ENCODE assay signal across 12 cellular contexts in genomic region chr6:33785766-33786165, GRCh38. TPM values are rescaled to one million over a fixed set of nuclear protein-coding genes. Genes with fewer than 3 reads are reported as not detected.
DNase-seq lines count a peak whose midpoint lies in the region; ATAC-seq and TF ChIP-seq lines count a peak whose summit lies in the region.
"Had no signal": no experiment of that assay in that cellular context is flagged by ENCODE, and none has a peak within 500 bp of the region (broad histone marks: within the 10 kb centered on the region; RNA-seq: fewer than 3 reads in every experiment).

No MANE protein-coding gene starts in this region.

- WGBS in esophagus muscularis mucosa: 55% methylated on average over 3 of the region's 3 CpGs
- WGBS in ovary, 3 donors: 42 to 44% (median 42%) methylated on average over 3 of the region's 3 CpGs

- no peak for TF ChIP-seq POLR2A in esophagus muscularis mucosa (IDR thresholded peaks at IDR 0.05; ENCODE audit: low read depth)
- TF ChIP-seq POLR2A in gastrocnemius medialis (IDR thresholded peaks at IDR 0.05): no peak
- TF ChIP-seq POLR2A in ovary (IDR thresholded peaks at IDR 0.05): no peak

- POLR2A ChIA-PET in activated CD4-positive, alpha-beta T cell treated with anti-CD3 and anti-CD28 coated beads for 36 hours (lab: Charles Lee): interaction anchor here (1.4 kb wide), 1 partner anchor 9 kb away, joined by 3 read pairs; no protein-coding TSS in a partner anchor

- in situ Hi-C loops in gastrocnemius medialis (cut with MboI; ENCODE audit: low sequenced_read_pairs in 4 of 4): no loop called here

- H3K9ac ChIP-seq in OCI-LY1 (ENCODE audit: low read length): peak overlapping the region; percentile 35; the same call in 1 of the 2 replicates

- H3K4me3 Mint-ChIP-seq in activated CD4-positive, alpha-beta T cell treated with anti-CD3 and anti-CD28 coated beads for 36 hours: no peak overlapping the region

- H3K27ac Mint-ChIP-seq in activated CD4-positive, alpha-beta T cell treated with anti-CD3 and anti-CD28 coated beads for 36 hours: peak overlapping the region; percentile 44

- H3K4me1 ChIP-seq in OCI-LY1 (ENCODE audit: insufficient read depth, low read length, severe bottlenecking) (peaks cover 30% of the 10 kb centered on the region), esophagus muscularis mucosa (peaks cover 57 to 69% (median 59%) of the 10 kb centered on the region in 4 donors), gastrocnemius medialis (peaks cover 40 to 43% of the 10 kb centered on the region in 2 donors), ovary (ENCODE audit: insufficient read depth) (peaks cover 22% of the 10 kb centered on the region)

- H3K27ac ChIP-seq in OCI-LY1 (ENCODE audit: low read depth, low read length, poor library complexity, severe bottlenecking) (no peak overlapping the region), esophagus muscularis mucosa (replicated peaks in 1 of 4) (peak overlapping the region; percentile 100), gastrocnemius medialis (peak overlapping the region; percentile 94 to 97 (median 94)), ovary (no peak overlapping the region)

- H4K20me1 ChIP-seq in OCI-LY1 (ENCODE audit: insufficient read depth, low read length): no peaks in the 10 kb centered on the region

- no peak overlapping the region for H2AFZ ChIP-seq in OCI-LY1 (ENCODE audit: low read length)

- H3K4me1 Mint-ChIP-seq in activated CD4-positive, alpha-beta T cell treated with anti-CD3 and anti-CD28 coated beads for 36 hours: peaks cover 47% of the 10 kb centered on the region

- H3K9me3 ChIP-seq in OCI-LY1 (ENCODE audit: low read length) (no peaks in the 10 kb centered on the region), esophagus muscularis mucosa (no peaks in the 10 kb centered on the region), gastrocnemius medialis (no peaks in the 10 kb centered on the region), ovary (no peaks in the 10 kb centered on the region)
- H3K9me3 ChIP-seq: transverse colon had no signal

- no peaks in the 10 kb centered on the region for H3K9me3 Mint-ChIP-seq in activated CD4-positive, alpha-beta T cell treated with anti-CD3 and anti-CD28 coated beads for 36 hours (ENCODE audit: low read depth)

- CTCF ChIA-PET in activated CD4-positive, alpha-beta T cell treated with anti-CD3 and anti-CD28 coated beads for 36 hours (lab: Charles Lee): interaction anchor here (0.6 to 3.8 kb wide), 5 partner anchors 9 to 378 kb away, joined by 3 to 22 read pairs (median 3); no protein-coding TSS in a partner anchor

- H3K36me3 ChIP-seq in OCI-LY1 (ENCODE audit: insufficient read depth, low read length): peaks cover 43% of the 10 kb centered on the region
- H3K36me3 ChIP-seq in esophagus muscularis mucosa: peaks cover 26 to 46% (median 43%) of the 10 kb centered on the region in 4 donors
- peaks cover 0 to 42% of the 10 kb centered on the region in 2 donors for H3K36me3 ChIP-seq in gastrocnemius medialis
- H3K36me3 ChIP-seq in ovary: no peaks in the 10 kb centered on the region

- H3K9me2 ChIP-seq in OCI-LY1 (ENCODE audit: low read depth, low read length): no peaks in the 10 kb centered on the region

- TF ChIP-seq EP300 in esophagus muscularis mucosa (IDR thresholded peaks at IDR 0.05) (no peak), ovary (IDR thresholded peaks at IDR 0.05) (no peak)

- TF ChIP-seq CTCF in OCI-LY1 (IDR thresholded peaks at IDR 0.05; ENCODE audit: low read length) (no peak), esophagus muscularis mucosa (IDR thresholded peaks at IDR 0.05) (no peak), gastrocnemius medialis (IDR thresholded peaks at IDR 0.05 in 4 of 5, conservative IDR thresholded peaks at IDR 0.05 in 1 of 5) (no peak), ovary (IDR thresholded peaks at IDR 0.05) (no peak)

- peaks cover 43% of the 10 kb centered on the region for H3K36me3 Mint-ChIP-seq in activated CD4-positive, alpha-beta T cell treated with anti-CD3 and anti-CD28 coated beads for 36 hours (ENCODE audit: low read depth)

- ATAC-seq in activated CD4-positive, alpha-beta T cell treated with anti-CD3 and anti-CD28 coated beads for 36 hours: no peak
- ATAC-seq in gastrocnemius medialis: no peak
- no peak for ATAC-seq in GM21447 (IDR thresholded peaks at IDR 0.05; ENCODE audit: unreplicated experiment)

- peak overlapping the region; percentile 89; the same call in 1 of the 2 replicates for H3K4me2 ChIP-seq in OCI-LY1 (ENCODE audit: low read length)

- no peak overlapping the region for H3K4me3 ChIP-seq in OCI-LY1 (ENCODE audit: low read depth, low read length, poor library complexity, severe bottlenecking)
- no peak overlapping the region for H3K4me3 ChIP-seq in esophagus muscularis mucosa
- H3K4me3 ChIP-seq in gastrocnemius medialis: no peak overlapping the region
- no peak overlapping the region for H3K4me3 ChIP-seq in ovary
- H3K4me3 ChIP-seq: transverse colon had no signal

- H3K79me2 ChIP-seq in OCI-LY1 (ENCODE audit: insufficient read depth, low read length): no peaks in the 10 kb centered on the region

- H3K27me3 Mint-ChIP-seq in activated CD4-positive, alpha-beta T cell treated with anti-CD3 and anti-CD28 coated beads for 36 hours: no peaks in the 10 kb centered on the region

- H3K27me3 ChIP-seq in OCI-LY1 (ENCODE audit: insufficient read depth, low read length) (no peaks in the 10 kb centered on the region), esophagus muscularis mucosa (no peaks in the 10 kb centered on the region), gastrocnemius medialis (no peaks in the 10 kb centered on the region), ovary (no peaks in the 10 kb centered on the region)
- H3K27me3 ChIP-seq: transverse colon had no signal

- no peaks in the 10 kb centered on the region for H3F3A ChIP-seq in OCI-LY1 (ENCODE audit: insufficient read depth, low read length)

- DNase-seq in activated CD4-positive, alpha-beta T cell treated with anti-CD3 and anti-CD28 coated beads for 36 hours: no peak
- no peak for DNase-seq in activated CD4-positive, alpha-beta T cell treated with anti-CD3 and anti-CD28 coated beads, Interleukin-2, amount 50 U/mL, for 1 hour
- no peak for DNase-seq in esophagus muscularis mucosa (ENCODE audit: extremely low spot score)
- DNase-seq in gastrocnemius medialis: no peak
- DNase-seq in ovary: no peak
- no peak for DNase-seq in SHP77 treated with DMSO at 0.1 percent for 48 hours (lab: John Stamatoyannopoulos, UW)
- DNase-seq: activated CD8-positive, alpha-beta memory T cell treated with anti-CD3 and anti-CD28 coated beads, Interleukin-2, amount 50 U/mL, for 48 hours; NCI-H1694 treated with DMSO at 0.1 percent for 48 hours; transverse colon had no signal

- intact Hi-C loops in activated CD4-positive, alpha-beta T cell treated with anti-CD3 and anti-CD28 coated beads for 36 hours (cut with DNase I, micrococcal nuclease): loop anchor here in 1 of 2 experiments (5.0 kb wide), 2 partner anchors 163 to 452 kb away; partner anchors contain the start of genes HMGA1 and ITPR3
- intact Hi-C loops in esophagus muscularis mucosa (cut with DNase I): no loop called here
- intact Hi-C loops in gastrocnemius medialis (cut with DNase I; ENCODE audit: low total_unique reads): loop anchor here (5.0 kb wide), 2 partner anchors 153 to 198 kb away; no protein-coding TSS in a partner anchor
- intact Hi-C loops in ovary (cut with DNase I): loop anchor here in 1 of 4 donors (5.0 kb wide), 1 partner anchor 208 kb away; no protein-coding TSS in a partner anchor

RNA-seq across cellular contexts. Expression of gene LEMD2, which starts 3.2 kb away (rescaled TPM):
- total RNA-seq in activated CD4-positive, alpha-beta T cell treated with anti-CD3 and anti-CD28 coated beads for 36 hours: 10 to 100 TPM; 55.2 to 61.5 TPM
- total RNA-seq in esophagus muscularis mucosa: 10 to 100 TPM; 36.4 to 65.3 (median 55.4) TPM
- total RNA-seq in gastrocnemius medialis: 10 to 100 TPM; 34.1 to 39.1 (median 38.1) TPM
- total RNA-seq in ovary: 10 to 100 TPM; 43.6 to 66.8 (median 56.7) TPM
- 10 to 100 TPM; 41.7 to 59.2 TPM for polyA plus RNA-seq in ovary

RNA-seq across cellular contexts. Expression of gene MLN, which starts 18.0 kb away (rescaled TPM):
- not detected for total RNA-seq in activated CD4-positive, alpha-beta T cell treated with anti-CD3 and anti-CD28 coated beads for 36 hours
- total RNA-seq in esophagus muscularis mucosa (not detected), gastrocnemius medialis (not detected), ovary (not detected)
- not detected for polyA plus RNA-seq in ovary
- total RNA-seq: A673, transverse colon had no signal

RNA-seq across cellular contexts. Expression of gene IP6K3, which starts 39.1 kb away (rescaled TPM):
- not detected for total RNA-seq in activated CD4-positive, alpha-beta T cell treated with anti-CD3 and anti-CD28 coated beads for 36 hours
- total RNA-seq in esophagus muscularis mucosa (1 to 10 TPM; 1.2 to 2.8 (median 1.7) TPM), gastrocnemius medialis (100 to 1,000 TPM; 287 to 570 (median 348) TPM), ovary (1 to 10 TPM in 1 of 7 donors, under 1 TPM in 4, not detected in 2; 0.24 to 1.1 (median 0.43) TPM)
- under 1 TPM; 0.11 to 0.22 TPM for polyA plus RNA-seq in ovary
- total RNA-seq: A673 had no signal

Comparison
In these comparisons a context has a peak if more than half of its experiments do, and no peak if none do; other contexts are left out.
1. H3K27ac ChIP-seq: peak in esophagus muscularis mucosa (4 of 4) and gastrocnemius medialis (4 of 4); none in OCI-LY1 (single experiment) and ovary (0 of 2).
2. RNA of gene IP6K3, which starts 39.1 kb away (total RNA-seq): 287 to 570 TPM in gastrocnemius medialis; 1.2 to 2.8 TPM in esophagus muscularis mucosa, 0.24 to 1.1 TPM in ovary and not detected in activated CD4-positive, alpha-beta T cell treated with anti-CD3 and anti-CD28 coated beads for 36 hours; every median in the first group is over 10 times any median in the second.